In genomic region chr11:14904745-14905103, GRCh38 we compare ENCODE assay signal across 9 cellular contexts. TPM values are rescaled to one million over a fixed set of nuclear protein-coding genes. Genes with fewer than 3 reads are reported as not detected.
DNase-seq lines count a peak whose midpoint lies in the region; ATAC-seq and TF ChIP-seq lines count a peak whose summit lies in the region.
"Had no signal": no experiment of that assay in that cellular context is flagged by ENCODE, and none has a peak within 500 bp of the region (broad histone marks: within the 10 kb centered on the region; RNA-seq: fewer than 3 reads in every experiment).

No MANE protein-coding gene starts in this region.

- no CpG with 5 or more reads among the region's 26 CpGs for WGBS in mesendoderm (ENCODE audit: extremely low coverage, insufficient coverage, low lambda C conversion rate)

- ATAC-seq in GM21367 (IDR thresholded peaks at IDR 0.05; ENCODE audit: unreplicated experiment): peak; percentile 32
- peak; percentile 48 for ATAC-seq in effector memory CD8-positive, alpha-beta T cell (replicated peaks)

- no peak overlapping the region for H3K4me2 ChIP-seq in mesendoderm (ENCODE audit: low read length)

- peak overlapping the region; percentile 42 for H3K4me3 ChIP-seq in BJ (ENCODE audit: low read depth, low read length)
- no peak overlapping the region for H3K4me3 ChIP-seq in mesendoderm (ENCODE audit: low read length)
- H3K4me3 ChIP-seq: HAP-1 had no signal

- H3K27me3 Mint-ChIP-seq in effector memory CD8-positive, alpha-beta T cell: no peaks in the 10 kb centered on the region

- TF ChIP-seq CTCF in BJ (IDR thresholded peaks at IDR 0.05; ENCODE audit: insufficient read depth, low read depth, low read length): peak; percentile 87

- no peak overlapping the region for H2BK5ac ChIP-seq in mesendoderm (ENCODE audit: low read length)

- no peaks in the 10 kb centered on the region for H3K79me1 ChIP-seq in mesendoderm (ENCODE audit: low read length)

- H3K56ac ChIP-seq in mesendoderm (ENCODE audit: low read length): peak overlapping the region; percentile 88

- H4K8ac ChIP-seq in mesendoderm (ENCODE audit: low read depth, low read length): no peak overlapping the region

- peak overlapping the region; percentile 10 for H3K18ac ChIP-seq in mesendoderm (ENCODE audit: low read length)

- H2BK120ac ChIP-seq in mesendoderm (ENCODE audit: low read depth, low read length): no peak overlapping the region

- peak overlapping the region; percentile 88 to 94 for H3K27ac Mint-ChIP-seq in effector memory CD8-positive, alpha-beta T cell

- peak overlapping the region; percentile 89 to 92 for H3K4me3 Mint-ChIP-seq in effector memory CD8-positive, alpha-beta T cell

- H3K36me3 Mint-ChIP-seq in effector memory CD8-positive, alpha-beta T cell (ENCODE audit: insufficient read depth): peaks cover 19% of the 10 kb centered on the region

- H3K4ac ChIP-seq in mesendoderm (ENCODE audit: low read depth, low read length): no peak overlapping the region

- no peaks in the 10 kb centered on the region for H3K79me2 ChIP-seq in mesendoderm (ENCODE audit: control insufficient read depth, insufficient read depth, low read length)

- CTCF ChIA-PET in BJ (lab: Yijun Ruan, JAX): interaction anchor here (0.8 to 7.3 kb wide), 9 partner anchors 10 to 366 kb away, joined by 3 to 129 read pairs (median 7); partner anchors contain the start of genes CALCB and CYP2R1

- H3K27ac ChIP-seq in mesendoderm (ENCODE audit: low read depth, low read length): no peak overlapping the region

- H3K27me3 ChIP-seq in BJ (ENCODE audit: control insufficient read depth, insufficient read depth, low read length): no peaks in the 10 kb centered on the region
- H3K27me3 ChIP-seq in mesendoderm (ENCODE audit: insufficient read depth, low read length, poor library complexity): no peaks in the 10 kb centered on the region

- peak overlapping the region; percentile 72 for H3K9ac ChIP-seq in mesendoderm (ENCODE audit: low read length)

- H2BK15ac ChIP-seq in mesendoderm (replicated peaks; ENCODE audit: low read depth): no peak overlapping the region

- DNase-seq in BJ (ENCODE audit: low read depth) (no peak), KG1 (lab: John Stamatoyannopoulos, UW) (peak; percentile 65), mesendoderm (peak; percentile 75), NCI-H510A (lab: John Stamatoyannopoulos, UW) (no peak)
- peak; percentile 64 to 79 for DNase-seq in activated CD8-positive, alpha-beta memory T cell treated with anti-CD3 and anti-CD28 coated beads for 1 hour (ENCODE audit: extremely low read depth in 1 of 2, low read depth in 1 of 2)
- DNase-seq in effector memory CD8-positive, alpha-beta T cell: peak; percentile 72 to 80 (median 80)
- peak; percentile 76 for DNase-seq in stimulated activated CD8-positive, alpha-beta memory T cell treated with anti-CD3 and anti-CD28 coated beads, Interleukin-15, amount 100 ng/mL, for 1 hour (ENCODE audit: low read depth)

- POLR2A ChIA-PET in BJ (lab: Charles Lee): no interaction called here

- no peak overlapping the region for H4K5ac ChIP-seq in mesendoderm (ENCODE audit: low read length)

- H3K4me1 Mint-ChIP-seq in effector memory CD8-positive, alpha-beta T cell (ENCODE audit: low read depth in 2 of 2): peaks cover 30 to 32% of the 10 kb centered on the region in 2 donors

- H3K4me1 ChIP-seq in mesendoderm (ENCODE audit: control insufficient read depth, low read depth, low read length): no peaks in the 10 kb centered on the region
- H3K4me1 ChIP-seq: HAP-1 had no signal

- no peak overlapping the region for H2AK5ac ChIP-seq in mesendoderm (ENCODE audit: low read length)

- H3K36me3 ChIP-seq in BJ (ENCODE audit: control insufficient read depth, insufficient read depth, low read length) (no peaks in the 10 kb centered on the region), mesendoderm (ENCODE audit: control insufficient read depth, insufficient read depth, low read length) (no peaks in the 10 kb centered on the region)
- H3K36me3 ChIP-seq: HAP-1 had no signal

- H3K9me3 Mint-ChIP-seq in effector memory CD8-positive, alpha-beta T cell: no peaks in the 10 kb centered on the region

- no peak overlapping the region for H3K23ac ChIP-seq in mesendoderm (ENCODE audit: low read length)

RNA-seq across cellular contexts. Expression of gene CYP2R1, which starts 12.7 kb away (rescaled TPM):
- 7.3 and 14.0 TPM in 2 replicates for polyA plus RNA-seq in BJ (2011; rRNA removed)
- 3.4 and 4.7 TPM in 2 replicates for polyA minus RNA-seq in BJ (2011; rRNA and poly(A)+ RNA removed)
- polyA plus RNA-seq in mesendoderm (2013, experiment 1 of 2): 10.2 TPM
- 9.2 TPM for polyA plus RNA-seq in mesendoderm (2013, experiment 2 of 2)

Comparison
In these comparisons a context has a peak if more than half of its experiments do, and no peak if none do; other contexts are left out.
1. DNase-seq: peak in KG1 (single experiment), activated CD8-positive, alpha-beta memory T cell treated with anti-CD3 and anti-CD28 coated beads for 1 hour (2 of 2), effector memory CD8-positive, alpha-beta T cell (3 of 3), mesendoderm (single experiment) and stimulated activated CD8-positive, alpha-beta memory T cell treated with anti-CD3 and anti-CD28 coated beads, Interleukin-15, amount 100 ng/mL, for 1 hour (single experiment); none in BJ (single experiment) and NCI-H510A (single experiment).